Comparison of ENCODE assay signal across 18 cellular contexts in genomic region chr5:76808142-76808691, GRCh38. TPM values are rescaled to one million over a fixed set of nuclear protein-coding genes. Genes with fewer than 3 reads are reported as not detected.
DNase-seq lines count a peak whose midpoint lies in the region; ATAC-seq and TF ChIP-seq lines count a peak whose summit lies in the region.
"Had no signal": no experiment of that assay in that cellular context is flagged by ENCODE, and none has a peak within 500 bp of the region (broad histone marks: within the 10 kb centered on the region; RNA-seq: fewer than 3 reads in every experiment).

No MANE protein-coding gene starts in this region.

- no peak for TF ChIP-seq POLR2A in esophagus squamous epithelium (IDR thresholded peaks at IDR 0.05)

- intact Hi-C loops in Panc1 (cut with micrococcal nuclease; ENCODE audit: unreplicated experiment): no loop called here
- intact Hi-C loops in esophagus squamous epithelium (cut with DNase I): no loop called here

- CTCF ChIA-PET in Panc1 (lab: Charles Lee): no interaction called here

- DNase-seq in H7: peak; percentile 83
- no peak for DNase-seq in Panc1 (ENCODE audit: low read depth, low spot score)
- DNase-seq in esophagus squamous epithelium (lab: John Stamatoyannopoulos, UW): no peak
- DNase-seq in hippocampal formation (lab: John Stamatoyannopoulos, UW): no peak
- DNase-seq in mucosa of gallbladder (ENCODE audit: low spot score): no peak
- no peak for DNase-seq in activated CD8-positive, alpha-beta memory T cell treated with anti-CD3 and anti-CD28 coated beads, Interleukin-2, amount 50 U/mL, for 4 hours
- DNase-seq: activated CD4-positive, alpha-beta memory T cell treated with anti-CD3 and anti-CD28 coated beads for 36 hours; activated gamma-delta T cell treated with Interleukin-2 at 50 U/mL for 16 hours; GOT3; NCI-H2227 treated with DMSO at 0.1 percent for 48 hours; right lobe of liver; stomach; T-helper 9 cell had no signal

- H3K9me3 ChIP-seq in Panc1 (ENCODE audit: control insufficient read depth, insufficient read depth, low read depth, low read length) (no peaks in the 10 kb centered on the region), esophagus squamous epithelium (no peaks in the 10 kb centered on the region)
- H3K9me3 ChIP-seq: right lobe of liver, stomach had no signal

- H3K36me3 Mint-ChIP-seq in nephron (ENCODE audit: low read depth): peaks cover 3% of the 10 kb centered on the region
- H3K36me3 Mint-ChIP-seq: activated CD4-positive, alpha-beta memory T cell treated with anti-CD3 and anti-CD28 coated beads for 36 hours had no signal

- 76 to 78% methylated on average over 5 of the region's 5 CpGs for WGBS in esophagus squamous epithelium, 2 donors

- H3K4me3 ChIP-seq in H7 (ENCODE audit: insufficient read depth, low read depth, low read length) (no peak overlapping the region), Panc1 (ENCODE audit: low read depth in 2 of 2, low read length in 2 of 2) (no peak overlapping the region), esophagus squamous epithelium (no peak overlapping the region)
- H3K4me3 ChIP-seq: BLaER1, cardiac muscle cell, right lobe of liver, stomach had no signal

- peak overlapping the region; percentile 80 for H3K27ac ChIP-seq in Panc1 (ENCODE audit: low read length)
- peak overlapping the region in 3 of 4 donors; percentile 65 to 82 (median 80) for H3K27ac ChIP-seq in esophagus squamous epithelium
- H3K27ac ChIP-seq: BLaER1, cardiac muscle cell, right lobe of liver, stomach had no signal

- H3K36me3 ChIP-seq in H7 (replicated peaks; ENCODE audit: control insufficient read depth, insufficient read depth, low read length) (no peaks in the 10 kb centered on the region), Panc1 (ENCODE audit: control insufficient read depth, insufficient read depth, low read length) (no peaks in the 10 kb centered on the region), esophagus squamous epithelium (no peaks in the 10 kb centered on the region)
- H3K36me3 ChIP-seq: BLaER1, cardiac muscle cell, right lobe of liver, stomach had no signal

- no peak for ATAC-seq in Panc1
- ATAC-seq in GM21528 (IDR thresholded peaks at IDR 0.05; ENCODE audit: low FRiP score, unreplicated experiment): no peak
- ATAC-seq: right lobe of liver had no signal

- H3K27me3 ChIP-seq in H7 (ENCODE audit: control insufficient read depth, insufficient read depth, low read length): no peaks in the 10 kb centered on the region
- no peaks in the 10 kb centered on the region for H3K27me3 ChIP-seq in Panc1 (ENCODE audit: control insufficient read depth, insufficient read depth, low read length)
- no peaks in the 10 kb centered on the region for H3K27me3 ChIP-seq in esophagus squamous epithelium
- H3K27me3 ChIP-seq: BLaER1, cardiac muscle cell, right lobe of liver, stomach had no signal

- TF ChIP-seq CTCF in Panc1 (IDR thresholded peaks at IDR 0.05) (no peak), esophagus squamous epithelium (IDR thresholded peaks at IDR 0.05) (no peak), nephron (IDR thresholded peaks at IDR 0.05; ENCODE audit: unreplicated experiment in 3 of 3) (no peak)

- H3K27ac Mint-ChIP-seq in nephron: peak overlapping the region; percentile 40 to 86 (median 51)
- H3K27ac Mint-ChIP-seq: activated CD4-positive, alpha-beta memory T cell treated with anti-CD3 and anti-CD28 coated beads for 36 hours had no signal

- peaks cover 23% of the 10 kb centered on the region for H3K27me3 Mint-ChIP-seq in nephron (ENCODE audit: low read depth)
- H3K27me3 Mint-ChIP-seq: activated CD4-positive, alpha-beta memory T cell treated with anti-CD3 and anti-CD28 coated beads for 36 hours had no signal

- in situ Hi-C loops in Panc1 (cut with HindIII; ENCODE audit: low pct_unique_long_range_greater_than_20kb, low sequenced_read_pairs): no loop called here

- H3K4me1 ChIP-seq in Panc1 (ENCODE audit: control insufficient read depth, insufficient read depth, low read length) (peaks cover 57% of the 10 kb centered on the region), esophagus squamous epithelium (peaks cover 7 to 49% (median 10%) of the 10 kb centered on the region in 3 donors)
- H3K4me1 ChIP-seq: BLaER1, right lobe of liver had no signal

- BruUV-seq in Panc1 (replicated peaks; lab: Mats Ljungman, UMichigan): no TSS peak

- POLR2A ChIA-PET in Panc1 (lab: Charles Lee): no interaction called here

- no peak overlapping the region for H3K4me3 Mint-ChIP-seq in nephron
- H3K4me3 Mint-ChIP-seq: activated CD4-positive, alpha-beta memory T cell treated with anti-CD3 and anti-CD28 coated beads for 36 hours had no signal

- H3K4me1 Mint-ChIP-seq in nephron: peaks cover 24% of the 10 kb centered on the region

- H3K9me3 Mint-ChIP-seq in nephron: peaks cover 7% of the 10 kb centered on the region
- H3K9me3 Mint-ChIP-seq: activated CD4-positive, alpha-beta memory T cell treated with anti-CD3 and anti-CD28 coated beads for 36 hours had no signal

RNA-seq across cellular contexts. Expression of gene F2RL1, which starts 10.6 kb away (rescaled TPM):
- total RNA-seq in H7 (2014; rRNA removed; shearing (Covaris generic)): 40.7 and 56.0 TPM in 2 replicates
- total RNA-seq in Panc1 (2021; ENCODE audit: unreplicated experiment) (65.9 TPM), esophagus squamous epithelium (10 to 100 TPM in 2 of 4 donors, 1 to 10 TPM in 2; 9.0 to 15.8 (median 11.8) TPM), mucosa of gallbladder (48.9 TPM)
- 26.8 TPM for polyA plus RNA-seq in Panc1 (2012; ENCODE audit: insufficient read length)
- total RNA-seq: cardiac muscle cell had no signal

RNA-seq across cellular contexts. Expression of gene S100Z, which starts 41.6 kb away (rescaled TPM):
- total RNA-seq in H7 (2014; rRNA removed; shearing (Covaris generic)): 1.1 and 1.6 TPM in 2 replicates
- total RNA-seq in Panc1 (2021; ENCODE audit: unreplicated experiment) (not detected), esophagus squamous epithelium (under 1 TPM in 1 of 4 donors, not detected in 3; 0.53 TPM), mucosa of gallbladder (0.95 TPM)
- not detected for polyA plus RNA-seq in Panc1 (2012; ENCODE audit: insufficient read length)
- total RNA-seq: epithelial cell of proximal tubule had no signal
